In genomic region chr1:24004132-24004531, GRCh38 we compare ENCODE assay signal across 16 cellular contexts. TPM values are rescaled to one million over a fixed set of nuclear protein-coding genes. Genes with fewer than 3 reads are reported as not detected.
DNase-seq lines count a peak whose midpoint lies in the region; ATAC-seq and TF ChIP-seq lines count a peak whose summit lies in the region.
"Had no signal": no experiment of that assay in that cellular context is flagged by ENCODE, and none has a peak within 500 bp of the region (broad histone marks: within the 10 kb centered on the region; RNA-seq: fewer than 3 reads in every experiment).

No MANE protein-coding gene starts in this region.

- peak overlapping the region; percentile 88; the same call in 1 of the 2 replicates for H3K27ac ChIP-seq in GM23338 (ENCODE audit: low read depth)
- H3K27ac ChIP-seq in HUES64 (ENCODE audit: low read depth, low read length): peak overlapping the region; percentile 89
- H3K27ac ChIP-seq in mesenchymal stem cell (ENCODE audit: low read length, poor library complexity, severe bottlenecking): no peak overlapping the region

- H3K36me3 ChIP-seq in GM23338 (ENCODE audit: insufficient read depth) (no peaks in the 10 kb centered on the region), HUES64 (ENCODE audit: insufficient read depth, low read length) (no peaks in the 10 kb centered on the region), mesenchymal stem cell (ENCODE audit: control insufficient read depth in 1 of 2, insufficient read depth in 2 of 2, low read depth in 1 of 2, low read length in 2 of 2) (no peaks in the 10 kb centered on the region), H7 (replicated peaks; ENCODE audit: control insufficient read depth, insufficient read depth, low read length) (no peaks in the 10 kb centered on the region)

- CTCF ChIA-PET in WTC11 (lab: Charles Lee): interaction anchor here (0.5 to 2.3 kb wide), 9 partner anchors 17 to 583 kb away, joined by 3 to 8 read pairs (median 3); no protein-coding TSS in a partner anchor

- no peaks in the 10 kb centered on the region for H3K79me2 ChIP-seq in GM23338 (replicated peaks; ENCODE audit: insufficient read depth)

- H3K4me1 ChIP-seq in GM23338 (ENCODE audit: insufficient read depth) (peaks cover 18% of the 10 kb centered on the region), HUES64 (ENCODE audit: insufficient read depth, low read length) (peaks cover 18% of the 10 kb centered on the region), mesenchymal stem cell (ENCODE audit: control insufficient read depth, insufficient read depth, low read depth, low read length) (peaks cover 8% of the 10 kb centered on the region)

- H3K4me1 Mint-ChIP-seq in GM23338: peaks cover 16% of the 10 kb centered on the region
- H3K4me1 Mint-ChIP-seq in WTC11: peaks cover 23% of the 10 kb centered on the region
- H3K4me1 Mint-ChIP-seq: CD14-positive monocyte had no signal

- H3K23ac ChIP-seq in mesenchymal stem cell (ENCODE audit: low read length in 2 of 2): no peak overlapping the region

- H2AFZ ChIP-seq in GM23338 (peak overlapping the region; percentile 85), mesenchymal stem cell (ENCODE audit: low read depth, low read length) (no peak overlapping the region)

- H3K9me2 ChIP-seq in GM23338 (ENCODE audit: insufficient read depth): no peaks in the 10 kb centered on the region; the same call in 1 of the 2 replicates

- no peak overlapping the region for H4K8ac ChIP-seq in mesenchymal stem cell (ENCODE audit: low read length)

- no peak overlapping the region for H2BK5ac ChIP-seq in mesenchymal stem cell (ENCODE audit: low read depth, low read length, poor library complexity, severe bottlenecking)

- H3K9me3 Mint-ChIP-seq in GM23338 (no peaks in the 10 kb centered on the region), WTC11 (peaks cover 4% of the 10 kb centered on the region; the same call in 1 of the 2 replicates)
- H3K9me3 Mint-ChIP-seq: CD8-positive, alpha-beta T cell; HFFc6 had no signal

- H3K27me3 Mint-ChIP-seq in GM23338 (ENCODE audit: insufficient read depth, low read depth, poor library complexity) (no peaks in the 10 kb centered on the region), WTC11 (ENCODE audit: low read depth) (no peaks in the 10 kb centered on the region)

- TF ChIP-seq CTCF in GM23338 (conservative IDR thresholded peaks at IDR 0.05; ENCODE audit: low read depth in 2 of 2): no peak
- TF ChIP-seq CTCF in WTC11 (IDR thresholded peaks at IDR 0.05): no peak

- no peak overlapping the region for H3K4ac ChIP-seq in mesenchymal stem cell (ENCODE audit: low read depth in 1 of 2, low read length in 2 of 2)

- peak overlapping the region; percentile 39 for H3K4me2 ChIP-seq in GM23338
- no peak overlapping the region for H3K4me2 ChIP-seq in mesenchymal stem cell (ENCODE audit: low read length, poor library complexity, severe bottlenecking)

- H3K4me3 ChIP-seq in GM23338: 0 out of 2 replicates have a peak overlapping the region, but pooled peaks have one; percentile 18
- H3K4me3 ChIP-seq in HUES64 (ENCODE audit: low read length): no peak overlapping the region; the same call in 1 of the 2 replicates
- no peak overlapping the region for H3K4me3 ChIP-seq in mesenchymal stem cell (ENCODE audit: insufficient read depth in 1 of 2, low read depth in 1 of 2, low read length in 2 of 2)
- H3K4me3 ChIP-seq in H7 (ENCODE audit: insufficient read depth, low read depth, low read length): no peak overlapping the region
- H3K4me3 ChIP-seq: K562 had no signal

- H3K36me3 Mint-ChIP-seq in GM23338 (ENCODE audit: low read depth) (no peaks in the 10 kb centered on the region), WTC11 (no peaks in the 10 kb centered on the region)
- H3K36me3 Mint-ChIP-seq: CD14-positive monocyte; CD8-positive, alpha-beta T cell had no signal

- POLR2A ChIA-PET in WTC11 (lab: Charles Lee): interaction anchor here (0.6 to 0.7 kb wide), 3 partner anchors 12 to 146 kb away, joined by 3 to 12 read pairs (median 5); no protein-coding TSS in a partner anchor

- no peak overlapping the region for H2BK15ac ChIP-seq in mesenchymal stem cell (ENCODE audit: low read depth, poor library complexity, severe bottlenecking)

- H3K27me3 ChIP-seq in GM23338 (ENCODE audit: insufficient read depth) (no peaks in the 10 kb centered on the region), HUES64 (ENCODE audit: insufficient read depth, low read length) (no peaks in the 10 kb centered on the region), mesenchymal stem cell (ENCODE audit: control insufficient read depth in 1 of 2, insufficient read depth in 1 of 2, low read length in 2 of 2) (peaks cover 0 to 12% of the 10 kb centered on the region in 2 experiments), H7 (ENCODE audit: control insufficient read depth, insufficient read depth, low read length) (no peaks in the 10 kb centered on the region)

- H2BK120ac ChIP-seq in mesenchymal stem cell (ENCODE audit: low read depth, low read length): peak overlapping the region; percentile 5

- DNase-seq in GM23338 (ENCODE audit: low spot score): no peak
- no peak for DNase-seq in WTC11 (ENCODE audit: low spot score)
- DNase-seq in mesenchymal stem cell: no peak
- no peak for DNase-seq in HuH-7 (ENCODE audit: low spot score)
- DNase-seq in dedifferentiated amniotic fluid mesenchymal stem cell (ENCODE audit: extremely low spot score): no peak
- no peak for DNase-seq in H7
- DNase-seq: CD8-positive, alpha-beta T cell; COR-L47; EL; Kasumi-1 had no signal

- H3K27ac Mint-ChIP-seq in GM23338 (peak overlapping the region; percentile 79; the same call in 1 of the 2 replicates), WTC11 (peak overlapping the region; percentile 81)
- H3K27ac Mint-ChIP-seq: B cell; CD14-positive monocyte; CD8-positive, alpha-beta T cell had no signal

- ATAC-seq in GM23338 (no peak), WTC11 (no peak), GM18873 (IDR thresholded peaks at IDR 0.05; ENCODE audit: low FRiP score, unreplicated experiment) (no peak)
- ATAC-seq: CD8-positive, alpha-beta T cell; K562 had no signal

- H3K4me3 Mint-ChIP-seq in GM23338: peak overlapping the region; percentile 23; the same call in 2 of the 3 replicates
- H3K4me3 Mint-ChIP-seq in WTC11: no peak overlapping the region
- H3K4me3 Mint-ChIP-seq: B cell; CD14-positive monocyte; CD8-positive, alpha-beta T cell; HFFc6 had no signal

- no peak overlapping the region for H4K91ac ChIP-seq in mesenchymal stem cell (ENCODE audit: low read length)

- no peaks in the 10 kb centered on the region for H3K9me3 ChIP-seq in HUES64 (ENCODE audit: insufficient read depth, low read depth, low read length)
- H3K9me3 ChIP-seq in mesenchymal stem cell (ENCODE audit: control insufficient read depth, low read length): no peaks in the 10 kb centered on the region

- H4K20me1 ChIP-seq in GM23338 (replicated peaks; ENCODE audit: insufficient read depth): no peaks in the 10 kb centered on the region

- H2AK5ac ChIP-seq in mesenchymal stem cell (ENCODE audit: low read length, severe bottlenecking): no peak overlapping the region

- 91% methylated on average over 5 of the region's 5 CpGs for WGBS in HUES64
- WGBS in mesenchymal stem cell: 93% methylated on average over 5 of the region's 5 CpGs

- no peaks in the 10 kb centered on the region for H3K79me1 ChIP-seq in mesenchymal stem cell (replicated peaks; ENCODE audit: low read length, poor library complexity, severe bottlenecking)

- no peak overlapping the region for H2BK12ac ChIP-seq in mesenchymal stem cell (ENCODE audit: low read length in 2 of 2)

- H3F3A ChIP-seq in GM23338 (replicated peaks; ENCODE audit: low read depth): no peaks in the 10 kb centered on the region; the same call in 1 of the 2 replicates

- no peak overlapping the region for H3K18ac ChIP-seq in mesenchymal stem cell (ENCODE audit: low read depth in 1 of 2, low read length in 2 of 2)

- H3K14ac ChIP-seq in mesenchymal stem cell (ENCODE audit: low read length in 2 of 2): no peak overlapping the region

- H3K9ac ChIP-seq in HUES64 (ENCODE audit: low read depth, low read length) (0 out of 2 replicates have a peak overlapping the region, but pooled peaks have one; percentile 19), mesenchymal stem cell (ENCODE audit: low read length) (no peak overlapping the region)

TF ChIP-seq in GM23338, 12 proteins besides CTCF, POLR2A, EP300 and RAD21 (continues in another document):
- TF ChIP-seq ZNF331 (CRISPR knock-in tag; IDR thresholded peaks at IDR 0.05; ENCODE audit: low read depth): no peak
- TF ChIP-seq EZH2 (IDR thresholded peaks at IDR 0.05; ENCODE audit: low read depth, unreplicated experiment): no peak
- no peak for TF ChIP-seq EZH2phosphoT487 (IDR thresholded peaks at IDR 0.05; ENCODE audit: unreplicated experiment)

TF ChIP-seq in WTC11, 78 proteins besides CTCF, POLR2A, EP300 and RAD21 (continues in another document):
- no peak for TF ChIP-seq MYBL2 (CRISPR knock-in tag; IDR thresholded peaks at IDR 0.05)
- TF ChIP-seq ZNF219 (CRISPR knock-in tag; IDR thresholded peaks at IDR 0.05; ENCODE audit: borderline replicate concordance): no peak
- TF ChIP-seq FOXK1 (CRISPR knock-in tag; IDR thresholded peaks at IDR 0.05): no peak
- no peak for TF ChIP-seq ZBTB21 (CRISPR knock-in tag; IDR thresholded peaks at IDR 0.05; ENCODE audit: borderline replicate concordance)
- TF ChIP-seq PREB (CRISPR knock-in tag; IDR thresholded peaks at IDR 0.05; ENCODE audit: borderline replicate concordance): no peak

RNA-seq across cellular contexts. Expression of gene SRSF10, which starts 24.0 kb away (rescaled TPM):
- total RNA-seq in GM23338 (2014; rRNA removed; shearing (Covaris generic)): 191 and 196 TPM in 2 replicates
- 242 and 275 TPM in 2 replicates for polyA plus RNA-seq in GM23338 (2016; fragmentation: Nextera tagmentation; extraction: Ambion mirVana)
- polyA plus RNA-seq in HUES64 (2013, experiment 1 of 2): 148 TPM
- polyA plus RNA-seq in HUES64 (2013, experiment 2 of 2): 144 TPM
- total RNA-seq in WTC11 (2021): 163 to 178 TPM (median 170 TPM) in 3 replicates
- polyA plus RNA-seq in mesenchymal stem cell (2013, experiment 1 of 2): 56.5 TPM
- polyA plus RNA-seq in mesenchymal stem cell (2013, experiment 2 of 2): 54.6 TPM
- total RNA-seq in H7 (2014; rRNA removed; shearing (Covaris generic)): 82.8 and 122 TPM in 2 replicates

RNA-seq across cellular contexts. Expression of gene PNRC2, which starts 44.5 kb away (rescaled TPM):
- total RNA-seq in GM23338 (2014; rRNA removed; shearing (Covaris generic)): 144 and 157 TPM in 2 replicates
- polyA plus RNA-seq in GM23338 (2016; fragmentation: Nextera tagmentation; extraction: Ambion mirVana): 218 and 237 TPM in 2 replicates
- polyA plus RNA-seq in HUES64 (2013, experiment 1 of 2): 99.7 TPM
- 149 TPM for polyA plus RNA-seq in HUES64 (2013, experiment 2 of 2)
- total RNA-seq in WTC11 (2021): 133 to 166 TPM (median 153 TPM) in 3 replicates
- 74.1 TPM for polyA plus RNA-seq in mesenchymal stem cell (2013, experiment 1 of 2)
- polyA plus RNA-seq in mesenchymal stem cell (2013, experiment 2 of 2): 72.8 TPM
- 144 and 147 TPM in 2 replicates for total RNA-seq in H7 (2014; rRNA removed; shearing (Covaris generic))
